17 cellular contexts compared by ENCODE assay signal in the genomic region with DNA sequence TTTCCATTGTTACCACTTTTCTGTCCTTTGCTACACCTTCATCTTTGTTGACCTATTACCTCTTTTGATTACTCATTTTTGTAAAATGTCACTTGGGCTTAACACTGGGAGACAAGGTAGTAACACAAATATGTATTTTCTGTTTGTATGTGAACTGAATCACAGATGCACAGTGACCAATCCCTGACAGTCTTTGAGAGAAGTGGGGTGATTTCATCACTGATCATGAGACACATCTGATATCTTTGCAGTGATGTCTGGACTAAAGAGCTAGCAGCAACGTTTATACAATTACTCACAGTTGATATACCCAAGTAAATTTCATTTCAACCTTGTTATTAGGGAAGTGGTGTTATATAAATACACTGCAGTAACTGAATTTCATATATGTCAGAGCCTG.
DNase-seq lines count a peak whose midpoint lies in the region; ATAC-seq, FAIRE-seq and TF ChIP-seq lines count a peak whose summit lies in the region.
"Had no signal": no experiment of that assay in that cellular context is flagged by ENCODE, and none has a peak within 500 bp of the region (broad histone marks: within the 10 kb centered on the region; RNA-seq: fewer than 3 reads in every experiment).

No MANE protein-coding gene starts in this region.

- no peaks in the 10 kb centered on the region for H3K36me3 ChIP-seq in mesendoderm (ENCODE audit: control insufficient read depth, insufficient read depth, low read length)
- H3K36me3 ChIP-seq: Peyer's patch, SJCRH30 had no signal

- no peak for TF ChIP-seq POLR2A in H54 (IDR thresholded peaks at IDR 0.05; ENCODE audit: low read depth, low read length)

- H3K27ac ChIP-seq in mesendoderm (ENCODE audit: low read depth, low read length) = no peak overlapping the region
- H3K27ac ChIP-seq: Peyer's patch, SJCRH30 had no signal

- no peaks in the 10 kb centered on the region for H3K79me1 ChIP-seq in mesendoderm (ENCODE audit: low read length)

- H3K56ac ChIP-seq in mesendoderm (ENCODE audit: low read length) = no peak overlapping the region

- no peak overlapping the region for H4K5ac ChIP-seq in mesendoderm (ENCODE audit: low read length)

- no peak for TF ChIP-seq CTCF in epithelial cell of esophagus (IDR thresholded peaks at IDR 0.05; ENCODE audit: insufficient read depth, low read depth, low read length, missing control alignments)

- no peak overlapping the region for H3K23ac ChIP-seq in mesendoderm (ENCODE audit: low read length)

- no peak overlapping the region for H3K9ac ChIP-seq in mesendoderm (ENCODE audit: low read length)

- no peak overlapping the region for H4K8ac ChIP-seq in mesendoderm (ENCODE audit: low read depth, low read length)

- H3K4me2 ChIP-seq in mesendoderm (ENCODE audit: low read length) = no peak overlapping the region

- no peak overlapping the region for H2BK5ac ChIP-seq in mesendoderm (ENCODE audit: low read length)

- H2AK5ac ChIP-seq in mesendoderm (ENCODE audit: low read length) = no peak overlapping the region

- FAIRE-seq in H54 (lab: Jason Lieb, UNC) = peak; percentile 75
- FAIRE-seq: D721Med, H1 had no signal

- no peak overlapping the region for H3K18ac ChIP-seq in mesendoderm (ENCODE audit: low read length)

- peak overlapping the region; percentile 36 for H2BK15ac ChIP-seq in mesendoderm (replicated peaks; ENCODE audit: low read depth)

- no CpG with 5 or more reads among the region's 1 CpG for WGBS in mesendoderm (ENCODE audit: extremely low coverage, insufficient coverage, low lambda C conversion rate)

- H2BK120ac ChIP-seq in mesendoderm (ENCODE audit: low read depth, low read length) = no peak overlapping the region

- ATAC-seq in GM21381 (IDR thresholded peaks at IDR 0.05; ENCODE audit: unreplicated experiment) = no peak
- ATAC-seq: CD8-positive, alpha-beta T cell had no signal

- H3K4me3 ChIP-seq in epithelial cell of esophagus (ENCODE audit: low read length) (no peak overlapping the region), mesendoderm (ENCODE audit: low read length) (no peak overlapping the region)
- H3K4me3 ChIP-seq: Peyer's patch, SJCRH30 had no signal

- no peaks in the 10 kb centered on the region for H3K79me2 ChIP-seq in mesendoderm (ENCODE audit: control insufficient read depth, insufficient read depth, low read length)

- DNase-seq in H54 (ENCODE audit: insufficient read length, low spot score) (peak; percentile 5), RKO (ENCODE audit: low spot score) (peak; percentile 55), epithelial cell of esophagus (ENCODE audit: low read depth) (peak; percentile 85), mesendoderm (no peak), C1 segment of cervical spinal cord (lab: John Stamatoyannopoulos, UW) (no peak), globus pallidus (ENCODE audit: low spot score) (no peak)
- DNase-seq: CD8-positive, alpha-beta T cell; MM.1S; NCI-H1105; NCI-H1694 treated with DMSO at 0.1 percent for 48 hours; NCI-H345; NCI-H748 treated with DMSO at 0.1 percent for 48 hours; Peyer's patch; SJCRH30 had no signal

- H3K4ac ChIP-seq in mesendoderm (ENCODE audit: low read depth, low read length) = no peak overlapping the region

- H3K27me3 ChIP-seq in mesendoderm (ENCODE audit: insufficient read depth, low read length, poor library complexity) = no peaks in the 10 kb centered on the region
- H3K27me3 ChIP-seq: Peyer's patch, SJCRH30 had no signal

- H3K4me1 ChIP-seq in mesendoderm (ENCODE audit: control insufficient read depth, low read depth, low read length) = no peaks in the 10 kb centered on the region
- H3K4me1 ChIP-seq: Peyer's patch, SJCRH30 had no signal

Comparison
In these comparisons a context has a peak if more than half of its experiments do, and no peak if none do; other contexts are left out.
1. DNase-seq: peak in H54 (single experiment), RKO (single experiment) and epithelial cell of esophagus (single experiment); none in mesendoderm (single experiment), C1 segment of cervical spinal cord (0 of 14) and globus pallidus (single experiment).